ENCODE assay signal across 11 cellular contexts in genomic region chr6:15132854-15133670, GRCh38.
DNase-seq lines count a peak whose midpoint lies in the region; ATAC-seq and TF ChIP-seq lines count a peak whose summit lies in the region.
"Had no signal": no experiment of that assay in that cellular context is flagged by ENCODE, and none has a peak within 500 bp of the region (broad histone marks: within the 10 kb centered on the region; RNA-seq: fewer than 3 reads in every experiment).

No MANE protein-coding gene starts in this region.

- no peak overlapping the region for H3K4me3 ChIP-seq in AG10803 (ENCODE audit: low read length)

- DNase-seq in AG10803 (ENCODE audit: low read depth): peak; percentile 71
- peak; percentile 92 for DNase-seq in HPDE6-E6E7 (ENCODE audit: extremely low spot score)
- DNase-seq in UCSD-AML1 (lab: John Stamatoyannopoulos, UW; ENCODE audit: unreplicated experiment): peak; percentile 34
- peak; percentile 89 for DNase-seq in kidney glomerular epithelial cell (lab: John Stamatoyannopoulos, UW)
- no peak for DNase-seq in cerebellar cortex (ENCODE audit: low spot score)
- no peak for DNase-seq in globus pallidus (ENCODE audit: low spot score)
- DNase-seq: activated T-cell treated with anti-CD3 and anti-CD28 coated beads, Interleukin-2, amount 50 U/mL, for 24 hours; occipital lobe had no signal

- ATAC-seq in GM18858 (IDR thresholded peaks at IDR 0.05; ENCODE audit: unreplicated experiment): no peak
- no peak for ATAC-seq in GM21447 (IDR thresholded peaks at IDR 0.05; ENCODE audit: unreplicated experiment)
- ATAC-seq: SK-N-SH treated with all-trans-retinoic acid at 6 μM for 48 hours had no signal

- TF ChIP-seq CTCF in AG10803 (conservative IDR thresholded peaks at IDR 0.05; ENCODE audit: low read length): no peak

Comparison
In these comparisons a context has a peak if more than half of its experiments do, and no peak if none do; other contexts are left out.
1. DNase-seq: peak in AG10803 (single experiment), HPDE6-E6E7 (single experiment), UCSD-AML1 (single experiment) and kidney glomerular epithelial cell (single experiment); none in cerebellar cortex (single experiment) and globus pallidus (single experiment).